ENCODE assay signal across 7 cellular contexts in the genomic region with DNA sequence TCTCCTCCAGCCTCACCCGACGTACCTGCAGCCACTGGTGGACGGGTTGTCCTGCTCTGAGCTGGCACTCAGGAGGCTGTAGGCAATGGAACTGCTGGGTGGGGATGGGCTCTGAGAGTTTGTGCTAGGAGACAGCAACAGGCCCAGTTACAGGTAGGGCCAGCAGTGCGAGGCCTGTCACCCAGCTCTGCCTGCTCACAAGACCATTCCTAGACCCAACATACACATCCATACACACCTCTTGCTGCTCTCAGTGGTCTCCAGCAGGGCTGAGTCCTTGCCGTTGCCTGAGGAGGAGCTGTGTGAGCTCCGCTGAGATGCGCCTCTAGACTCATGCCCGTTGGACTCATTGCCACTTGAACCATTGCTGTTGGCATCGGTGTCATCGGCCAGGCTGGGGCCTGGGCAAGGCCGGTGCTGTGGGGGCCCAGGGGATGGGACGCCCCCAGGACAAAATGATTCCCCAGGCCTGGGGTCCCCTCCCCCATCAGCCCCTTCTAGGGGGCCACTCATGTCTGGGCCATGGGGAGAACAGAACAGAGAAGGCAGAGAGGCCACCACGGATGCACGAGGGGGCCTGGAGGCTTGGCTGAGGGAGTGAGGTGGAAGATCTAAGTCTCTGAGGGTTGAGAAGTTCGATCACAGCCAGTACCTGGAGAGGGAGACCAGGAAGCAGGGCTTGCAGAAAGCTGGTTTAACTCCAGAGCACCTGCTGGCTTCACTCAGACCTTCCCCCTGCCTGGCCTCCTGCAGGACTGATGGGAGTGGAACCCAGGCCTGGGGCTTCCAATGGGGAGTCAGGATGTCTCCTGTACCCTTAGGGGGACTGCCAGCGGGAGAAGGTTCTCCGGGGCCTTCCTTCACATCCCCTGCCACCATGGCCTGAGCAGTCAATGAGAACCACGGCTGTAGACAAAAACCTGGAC. TPM values are rescaled to one million over a fixed set of nuclear protein-coding genes. Genes with fewer than 3 reads are reported as not detected.
DNase-seq lines count a peak whose midpoint lies in the region; ATAC-seq and TF ChIP-seq lines count a peak whose summit lies in the region.
"Had no signal": no experiment of that assay in that cellular context is flagged by ENCODE, and none has a peak within 500 bp of the region (broad histone marks: within the 10 kb centered on the region; RNA-seq: fewer than 3 reads in every experiment).

No MANE protein-coding gene starts in this region.

- TF ChIP-seq CTCF in left ventricle myocardium inferior (IDR thresholded peaks at IDR 0.05; ENCODE audit: borderline replicate concordance), result no peak
- no peak for TF ChIP-seq CTCF in gastroesophageal sphincter (IDR thresholded peaks at IDR 0.05)

- intact Hi-C loops in left ventricle myocardium inferior (cut with micrococcal nuclease) (no loop called here), Right ventricle myocardium inferior (cut with DNase I) (loop anchor here (5.0 to 10.0 kb wide), 2 partner anchors 296 to 668 kb away; a partner anchor contains a TSS)

- H3K9me3 ChIP-seq in left ventricle myocardium inferior (replicated peaks) (no peaks in the 10 kb centered on the region), gastroesophageal sphincter (no peaks in the 10 kb centered on the region)

- DNase-seq in left ventricle myocardium inferior (no peak), Right ventricle myocardium inferior (ENCODE audit: missing footprints) (no peak), NCI-H2081 treated with DMSO at 0.1 percent for 48 hours (lab: John Stamatoyannopoulos, UW) (no peak)

- H3K4me1 ChIP-seq in left ventricle myocardium inferior (peaks cover 76% of the 10 kb centered on the region), gastroesophageal sphincter (peaks cover 0 to 70% (median 29%) of the 10 kb centered on the region in 3 donors), urinary bladder (ENCODE audit: insufficient read depth) (no peaks in the 10 kb centered on the region)

- peak overlapping the region; percentile 75 for H3K4me3 ChIP-seq in left ventricle myocardium inferior
- H3K4me3 ChIP-seq in gastroesophageal sphincter, result peak overlapping the region; percentile 77 to 79
- H3K4me3 ChIP-seq in urinary bladder (ENCODE audit: low read depth, low read length), result peak overlapping the region; percentile 55

- no peak for TF ChIP-seq POLR2A in gastroesophageal sphincter (IDR thresholded peaks at IDR 0.05)

- peak overlapping the region; percentile 99 for H3K27ac ChIP-seq in left ventricle myocardium inferior (replicated peaks)
- H3K27ac ChIP-seq in gastroesophageal sphincter, result peak overlapping the region; percentile 98 to 100 (median 99)
- peak overlapping the region; percentile 45 for H3K27ac ChIP-seq in urinary bladder (ENCODE audit: low read depth)

- H3K27me3 ChIP-seq in left ventricle myocardium inferior (ENCODE audit: low read depth) (no peaks in the 10 kb centered on the region), gastroesophageal sphincter (no peaks in the 10 kb centered on the region)

- H3K36me3 ChIP-seq in left ventricle myocardium inferior, result peaks cover 59% of the 10 kb centered on the region
- H3K36me3 ChIP-seq in gastroesophageal sphincter, result peaks cover 12 to 62% of the 10 kb centered on the region in 2 donors
- H3K36me3 ChIP-seq in urinary bladder (ENCODE audit: insufficient read depth), result peaks cover 30% of the 10 kb centered on the region

- no peak for TF ChIP-seq EP300 in gastroesophageal sphincter (IDR thresholded peaks at IDR 0.05)

- no peak for ATAC-seq in Right ventricle myocardium inferior
- ATAC-seq in gastroesophageal sphincter, result no peak
- ATAC-seq in HG03039 (IDR thresholded peaks at IDR 0.05; ENCODE audit: unreplicated experiment), result no peak

- WGBS in gastroesophageal sphincter (ENCODE audit: low coverage in 1 of 2), 2 donors, result 0% methylated on average over 2 of the region's 18 CpGs; no CpG with 5 or more reads in 1 of the 2 donors
- WGBS in urinary bladder, result 70% methylated on average over 18 of the region's 18 CpGs

RNA-seq across cellular contexts. Expression of a gene that starts 1.7 kb away (rescaled TPM):
- total RNA-seq in left ventricle myocardium inferior (109 TPM), Right ventricle myocardium inferior (124 TPM), gastroesophageal sphincter (100 to 1,000 TPM in 3 of 4 donors, 10 to 100 TPM in 1; 67.1 to 188 (median 136) TPM), urinary bladder (29.9 TPM)
- polyA plus RNA-seq in urinary bladder, result 183 TPM

RNA-seq across cellular contexts. Expression of a gene that starts 12.3 kb away (rescaled TPM):
- 59.6 TPM for total RNA-seq in left ventricle myocardium inferior
- 56.6 TPM for total RNA-seq in Right ventricle myocardium inferior
- total RNA-seq in gastroesophageal sphincter, result 10 to 100 TPM; 14.6 to 39.8 (median 33.4) TPM
- 12.1 TPM for total RNA-seq in urinary bladder
- 81.4 TPM for polyA plus RNA-seq in urinary bladder

RNA-seq across cellular contexts. Expression of a gene that starts 25.7 kb away (rescaled TPM):
- 7.9 TPM for total RNA-seq in left ventricle myocardium inferior
- 6.7 TPM for total RNA-seq in Right ventricle myocardium inferior
- 10 to 100 TPM; 11.2 to 18.8 (median 15.5) TPM for total RNA-seq in gastroesophageal sphincter
- total RNA-seq in urinary bladder, result 40.4 TPM
- polyA plus RNA-seq in urinary bladder, result 21.6 TPM

RNA-seq across cellular contexts. Expression of a gene that starts 26.6 kb away (rescaled TPM):
- total RNA-seq in left ventricle myocardium inferior (not detected), Right ventricle myocardium inferior (not detected), gastroesophageal sphincter (under 1 TPM in 2 of 4 donors, not detected in 2; 0.89 to 0.94 TPM), urinary bladder (not detected)
- 0.24 TPM for polyA plus RNA-seq in urinary bladder
- total RNA-seq: subcutaneous adipose tissue had no signal

RNA-seq across cellular contexts. Expression of a gene that starts 32.1 kb away (rescaled TPM):
- not detected for total RNA-seq in left ventricle myocardium inferior
- not detected for total RNA-seq in Right ventricle myocardium inferior
- under 1 TPM in 1 of 4 donors, not detected in 3; 0.37 TPM for total RNA-seq in gastroesophageal sphincter
- total RNA-seq in urinary bladder, result not detected
- not detected for polyA plus RNA-seq in urinary bladder
- total RNA-seq: subcutaneous adipose tissue had no signal

Comparison
In these comparisons a context has a peak if more than half of its experiments do, and no peak if none do; other contexts are left out.
1. H3K27ac ChIP-seq: peak in every context shown above with its lines; median percentile 99 in left ventricle myocardium inferior; 99 in gastroesophageal sphincter; 45 in urinary bladder.